24 cellular contexts compared by ENCODE assay signal in genomic region chr7:37071124-37071523, GRCh38.
"Had no signal": no experiment of that assay in that cellular context is flagged by ENCODE, and none has a peak within 500 bp of the region (broad histone marks: within the 10 kb centered on the region; RNA-seq: fewer than 3 reads in every experiment).

No MANE protein-coding gene starts in this region.

- H3K9me3 Mint-ChIP-seq: activated B cell treated with CpG ODN at 0.5 μM for 24 hours; endodermal cell; nephron progenitor cell; stimulated activated memory B cell treated with anti-CD40 and anti-IgM and Interleukin-4, amounts not matched to agents 10 μg/mL and 1 μg/mL and 100 μg/mL, for 72 hours had no signal

- ATAC-seq: esophagus mucosa; left cardiac atrium; left ventricle myocardium superior; mucosa of descending colon; psoas muscle; stimulated activated memory B cell treated with anti-CD40 and anti-IgM and Interleukin-4, amounts not matched to agents 10 μg/mL and 1 μg/mL and 100 μg/mL, for 72 hours had no signal

- H3K27me3 ChIP-seq: breast epithelium, neutrophil, ovary, sigmoid colon, SJCRH30 had no signal

- H3K27ac Mint-ChIP-seq: activated B cell treated with CpG ODN at 0.5 μM for 24 hours; endodermal cell; nephron progenitor cell; stimulated activated memory B cell treated with anti-CD40 and anti-IgM and Interleukin-4, amounts not matched to agents 10 μg/mL and 1 μg/mL and 100 μg/mL, for 72 hours had no signal

- DNase-seq: activated B cell treated with CpG ODN at 0.5 μM for 24 hours; activated gamma-delta T cell; central memory CD4-positive, alpha-beta T cell; endodermal cell; foreskin fibroblast; head of caudate nucleus; hippocampal formation; left cardiac atrium; left ventricle myocardium superior; mucosa of descending colon; nephron progenitor cell; ovary; psoas muscle; sigmoid colon; SJCRH30; small intestine; stimulated activated CD4-positive, alpha-beta T cell treated with anti-CD3 and anti-CD28 coated beads, Interleukin-4, amount 100 ng/mL, for 24 hours; T-helper 2 cell; trophoblast cell had no signal

- H3K36me3 ChIP-seq: breast epithelium, ovary, sigmoid colon, SJCRH30, thoracic aorta had no signal

- H3K27ac ChIP-seq: breast epithelium, neutrophil, ovary, psoas muscle, sigmoid colon, SJCRH30, thoracic aorta had no signal

- H3K27me3 Mint-ChIP-seq: activated B cell treated with CpG ODN at 0.5 μM for 24 hours; stimulated activated memory B cell treated with anti-CD40 and anti-IgM and Interleukin-4, amounts not matched to agents 10 μg/mL and 1 μg/mL and 100 μg/mL, for 72 hours had no signal

- H3K9me3 ChIP-seq: breast epithelium, mucosa of descending colon, neutrophil, ovary, psoas muscle, sigmoid colon, SJCRH30, thoracic aorta had no signal

- H3K4me1 ChIP-seq: breast epithelium, psoas muscle, sigmoid colon had no signal

- H3K4me3 Mint-ChIP-seq: activated B cell treated with CpG ODN at 0.5 μM for 24 hours; endodermal cell; nephron progenitor cell; stimulated activated memory B cell treated with anti-CD40 and anti-IgM and Interleukin-4, amounts not matched to agents 10 μg/mL and 1 μg/mL and 100 μg/mL, for 72 hours had no signal

- H3K4me3 ChIP-seq: breast epithelium, mucosa of descending colon, ovary, psoas muscle, sigmoid colon, SJCRH30, thoracic aorta had no signal
